26 cellular contexts compared by ENCODE assay signal in genomic region chr13:114152285-114152645, GRCh38. TPM values are rescaled to one million over a fixed set of nuclear protein-coding genes. Genes with fewer than 3 reads are reported as not detected.
DNase-seq lines count a peak whose midpoint lies in the region; ATAC-seq and TF ChIP-seq lines count a peak whose summit lies in the region.
"Had no signal": no experiment of that assay in that cellular context is flagged by ENCODE, and none has a peak within 500 bp of the region (broad histone marks: within the 10 kb centered on the region; RNA-seq: fewer than 3 reads in every experiment).

No MANE protein-coding gene starts in this region.

- DNase-seq in cardiac septum (ENCODE audit: low spot score): peak; percentile 58
- DNase-seq in left ventricle myocardium superior: no peak
- peak in 2 of 34 experiments; percentile 10 to 14 for DNase-seq in T-cell
- no peak for DNase-seq in immature natural killer cell
- peak; percentile 32 for DNase-seq in upper lobe of right lung
- no peak for DNase-seq in inferior parietal cortex (ENCODE audit: extremely low spot score)
- DNase-seq in stimulated activated CD4-positive, alpha-beta T cell treated with anti-CD3 and anti-CD28 coated beads, Interleukin-2, amount 100 ng/mL, for 48 hours: no peak
- DNase-seq: activated B cell treated with CpG ODN at 0.5 μM for 24 hours; dermis blood vessel endothelial cell; glutamatergic neuron; NCI-H1436 treated with DMSO at 0.1 percent for 48 hours; NCI-H526 treated with DMSO at 0.1 percent for 48 hours; stimulated activated naive B cell treated with anti-CD40 and anti-IgM and Interleukin-4, amounts not matched to agents 10 μg/mL and 1 μg/mL and 100 μg/mL, for 72 hours; T1000 had no signal

- no peak overlapping the region for H3K27ac ChIP-seq in upper lobe of right lung
- H3K27ac ChIP-seq: adrenal gland, neutrophil had no signal

- H3K4me3 Mint-ChIP-seq in T-cell: peak overlapping the region in 1 of 3 donors; percentile 86
- H3K4me3 Mint-ChIP-seq in immature natural killer cell: peak overlapping the region in 4 of 5 donors; percentile 0 to 81 (median 28)
- H3K4me3 Mint-ChIP-seq: activated B cell treated with CpG ODN at 0.5 μM for 24 hours; IgD-negative memory B cell; mesothelial cell of epicardium; stimulated activated naive B cell treated with anti-CD40 and anti-IgM and Interleukin-4, amounts not matched to agents 10 μg/mL and 1 μg/mL and 100 μg/mL, for 72 hours had no signal

- no peaks in the 10 kb centered on the region for H3K36me3 ChIP-seq in upper lobe of right lung
- H3K36me3 ChIP-seq: adrenal gland, neutrophil, thoracic aorta had no signal

- peak overlapping the region; percentile 99 for H3K27ac Mint-ChIP-seq in T-cell
- H3K27ac Mint-ChIP-seq in immature natural killer cell: peak overlapping the region in 5 of 6 donors; percentile 62 to 100 (median 93)
- H3K27ac Mint-ChIP-seq: activated B cell treated with CpG ODN at 0.5 μM for 24 hours; activated T-helper 1 cell treated with anti-CD3 and anti-CD28 coated beads, Interleukin-12 subunit alpha, Interleukin-12 subunit beta, Interleukin-2, Interleukin-4 antibody, amounts not matched to agents 30 ng/mL and 10 ng/mL and 1 ng/mL, durations not matched to agents 14 hours and 24 hours and 36 hours; mesothelial cell of epicardium; stimulated activated naive B cell treated with anti-CD40 and anti-IgM and Interleukin-4, amounts not matched to agents 10 μg/mL and 1 μg/mL and 100 μg/mL, for 72 hours had no signal

- no peaks in the 10 kb centered on the region for H3K36me3 Mint-ChIP-seq in T-cell
- peaks cover 0 to 4% (median 0%) of the 10 kb centered on the region in 3 donors for H3K36me3 Mint-ChIP-seq in immature natural killer cell
- H3K36me3 Mint-ChIP-seq: IgD-negative memory B cell; mesothelial cell of epicardium; stimulated activated naive B cell treated with anti-CD40 and anti-IgM and Interleukin-4, amounts not matched to agents 10 μg/mL and 1 μg/mL and 100 μg/mL, for 72 hours had no signal

- no peak overlapping the region for H3K4me3 ChIP-seq in upper lobe of right lung
- H3K4me3 ChIP-seq: adrenal gland had no signal

- no peak for ATAC-seq in left ventricle myocardium superior
- ATAC-seq in T-cell (replicated peaks in 1 of 4): no peak
- ATAC-seq in upper lobe of right lung: no peak
- no peak for ATAC-seq in GM21381 (IDR thresholded peaks at IDR 0.05; ENCODE audit: unreplicated experiment)
- ATAC-seq: stimulated activated naive B cell treated with anti-CD40 and anti-IgM and Interleukin-4, amounts not matched to agents 10 μg/mL and 1 μg/mL and 100 μg/mL, for 72 hours had no signal

- H3K27me3 Mint-ChIP-seq in T-cell (peaks cover 0 to 1% of the 10 kb centered on the region in 2 donors), immature natural killer cell (ENCODE audit: low read depth in 3 of 3) (peaks cover 19 to 30% (median 24%) of the 10 kb centered on the region in 3 donors)

- peaks cover 78 to 82% (median 78%) of the 10 kb centered on the region in 3 donors for H3K4me1 Mint-ChIP-seq in T-cell
- H3K4me1 Mint-ChIP-seq in immature natural killer cell: peaks cover 80 to 83% of the 10 kb centered on the region in 2 donors

- intact Hi-C loops in cardiac septum (cut with DNase I): no loop called here
- intact Hi-C loops in left ventricle myocardium superior (cut with micrococcal nuclease): no loop called here
- intact Hi-C loops in upper lobe of right lung (cut with DNase I): no loop called here

- H3K27me3 ChIP-seq in upper lobe of right lung: no peaks in the 10 kb centered on the region
- H3K27me3 ChIP-seq: adrenal gland had no signal

- H3K4me1 ChIP-seq in upper lobe of right lung: peaks cover 10% of the 10 kb centered on the region
- H3K4me1 ChIP-seq: adrenal gland had no signal

- H3K9me3 Mint-ChIP-seq in T-cell (peaks cover 0 to 7% (median 6%) of the 10 kb centered on the region in 3 donors), immature natural killer cell (no peaks in the 10 kb centered on the region)
- H3K9me3 Mint-ChIP-seq: activated B cell treated with CpG ODN at 0.5 μM for 24 hours, IgD-negative memory B cell, mesothelial cell of epicardium had no signal

- H3K9me3 ChIP-seq in upper lobe of right lung: no peaks in the 10 kb centered on the region
- H3K9me3 ChIP-seq: adrenal gland, neutrophil, thoracic aorta had no signal

- POLR2A ChIA-PET in T-cell (lab: Charles Lee): no interaction called here

- CTCF ChIA-PET in T-cell (lab: Charles Lee): no interaction called here

- TF ChIP-seq CTCF in upper lobe of right lung (IDR thresholded peaks at IDR 0.05): no peak

RNA-seq across cellular contexts. Expression of gene RASA3, which starts 19.8 kb away (rescaled TPM):
- total RNA-seq in cardiac septum: 9.7 TPM
- total RNA-seq in left ventricle myocardium superior: 12.3 TPM
- total RNA-seq in T-cell: 100 to 1,000 TPM; 223 to 267 (median 238) TPM
- polyA plus RNA-seq in immature natural killer cell: 100 to 1,000 TPM in 1 of 3 donors, 10 to 100 TPM in 2; 37.4 to 153 (median 64.8) TPM
- total RNA-seq in upper lobe of right lung: 17.3 TPM

RNA-seq across cellular contexts. Expression of gene CFAP97D2, which starts 26.8 kb away (rescaled TPM):
- total RNA-seq in cardiac septum: not detected
- total RNA-seq in left ventricle myocardium superior: not detected
- 1 to 10 TPM in 3 of 5 donors, under 1 TPM in 2; 0.92 to 4.5 (median 2.6) TPM for total RNA-seq in T-cell
- polyA plus RNA-seq in immature natural killer cell: 1 to 10 TPM in 1 of 3 donors, under 1 TPM in 2; 0.40 to 1.0 (median 0.44) TPM
- total RNA-seq in upper lobe of right lung: not detected
- total RNA-seq: activated B cell treated with CpG ODN at 0.5 μM for 24 hours; activated T-helper 1 cell treated with anti-CD3 and anti-CD28 coated beads, Interleukin-12 subunit alpha, Interleukin-12 subunit beta, Interleukin-2, Interleukin-4 antibody, amounts not matched to agents 30 ng/mL and 10 ng/mL and 1 ng/mL, durations not matched to agents 14 hours and 24 hours and 36 hours; adrenal gland; bronchial epithelial cell; dermis blood vessel endothelial cell; endothelial cell of umbilical vein; left lobe of liver; mesothelial cell of epicardium; pulmonary artery endothelial cell; skeletal muscle tissue; thoracic aorta had no signal
- polyA plus RNA-seq: adrenal gland, endothelial cell of umbilical vein, IgD-negative memory B cell had no signal

Comparison
In these comparisons a context has a peak if more than half of its experiments do, and no peak if none do; other contexts are left out.
1. DNase-seq: peak in cardiac septum (single experiment) and upper lobe of right lung (single experiment); none in left ventricle myocardium superior (single experiment), immature natural killer cell (0 of 3), inferior parietal cortex (single experiment) and stimulated activated CD4-positive, alpha-beta T cell treated with anti-CD3 and anti-CD28 coated beads, Interleukin-2, amount 100 ng/mL, for 48 hours (0 of 2).
2. RNA of gene RASA3, which starts 19.8 kb away (total RNA-seq): 223 to 267 TPM in T-cell; 17.3 TPM in upper lobe of right lung (single experiment), 12.3 TPM in left ventricle myocardium superior (single experiment) and 9.7 TPM in cardiac septum (single experiment); every median in the first group is over 10 times any median in the second.